Comparison of ENCODE assay signal across 1 cellular context in the genomic region with DNA sequence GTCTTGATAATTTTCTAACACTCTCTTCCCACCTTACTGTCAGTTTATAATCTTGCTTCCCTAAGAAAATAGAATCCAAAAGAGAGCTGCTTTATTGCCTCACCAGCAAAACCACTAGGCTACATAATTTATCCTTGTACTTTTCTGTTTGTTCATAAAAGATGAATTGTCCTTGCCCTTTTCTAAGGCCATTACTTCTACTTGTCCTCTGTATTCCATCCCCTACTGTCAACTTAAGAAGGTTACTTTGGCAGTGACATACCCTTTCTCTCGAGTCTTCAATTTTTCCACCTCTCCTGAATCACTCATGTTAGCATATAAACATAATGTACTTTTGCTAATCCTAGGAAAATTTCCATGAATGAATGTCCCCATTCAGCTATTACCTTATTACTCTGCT.
TF ChIP-seq lines count a peak whose summit lies in the region.

No MANE protein-coding gene starts in this region.

TF ChIP-seq in IMR-90, 13 proteins besides CTCF, POLR2A, EP300 and RAD21:
- TF ChIP-seq, protein P1, sequence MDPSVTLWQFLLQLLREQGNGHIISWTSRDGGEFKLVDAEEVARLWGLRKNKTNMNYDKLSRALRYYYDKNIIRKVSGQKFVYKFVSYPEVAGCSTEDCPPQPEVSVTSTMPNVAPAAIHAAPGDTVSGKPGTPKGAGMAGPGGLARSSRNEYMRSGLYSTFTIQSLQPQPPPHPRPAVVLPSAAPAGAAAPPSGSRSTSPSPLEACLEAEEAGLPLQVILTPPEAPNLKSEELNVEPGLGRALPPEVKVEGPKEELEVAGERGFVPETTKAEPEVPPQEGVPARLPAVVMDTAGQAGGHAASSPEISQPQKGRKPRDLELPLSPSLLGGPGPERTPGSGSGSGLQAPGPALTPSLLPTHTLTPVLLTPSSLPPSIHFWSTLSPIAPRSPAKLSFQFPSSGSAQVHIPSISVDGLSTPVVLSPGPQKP (IDR thresholded peaks at IDR 0.05; ENCODE audit: borderline replicate concordance, low read depth, low read length): no peak
- TF ChIP-seq CEBPB (IDR thresholded peaks at IDR 0.05; ENCODE audit: low read depth, low read length) (no peak), FOS (IDR thresholded peaks at IDR 0.05; ENCODE audit: low read depth, low read length) (no peak), MAFK (IDR thresholded peaks at IDR 0.05; ENCODE audit: low read depth, low read length) (no peak), RFX5 (IDR thresholded peaks at IDR 0.05; ENCODE audit: low read depth, low read length) (no peak), MAZ (IDR thresholded peaks at IDR 0.05; ENCODE audit: borderline replicate concordance, low read depth, low read length) (no peak), BHLHE40 (IDR thresholded peaks at IDR 0.05; ENCODE audit: low read depth, low read length) (no peak), SMC3 (IDR thresholded peaks at IDR 0.05; ENCODE audit: low read depth, low read length) (no peak), MXI1 (IDR thresholded peaks at IDR 0.05; ENCODE audit: borderline replicate concordance, low read depth, low read length) (no peak), RCOR1 (IDR thresholded peaks at IDR 0.05; ENCODE audit: insufficient replicate concordance, low read length) (no peak)
- TF ChIP-seq, protein P2, sequence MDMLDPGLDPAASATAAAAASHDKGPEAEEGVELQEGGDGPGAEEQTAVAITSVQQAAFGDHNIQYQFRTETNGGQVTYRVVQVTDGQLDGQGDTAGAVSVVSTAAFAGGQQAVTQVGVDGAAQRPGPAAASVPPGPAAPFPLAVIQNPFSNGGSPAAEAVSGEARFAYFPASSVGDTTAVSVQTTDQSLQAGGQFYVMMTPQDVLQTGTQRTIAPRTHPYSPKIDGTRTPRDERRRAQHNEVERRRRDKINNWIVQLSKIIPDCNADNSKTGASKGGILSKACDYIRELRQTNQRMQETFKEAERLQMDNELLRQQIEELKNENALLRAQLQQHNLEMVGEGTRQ (IDR thresholded peaks at IDR 0.05; ENCODE audit: low read depth, low read length): no peak
